ENCODE assay signal across 8 cellular contexts in the genomic region with DNA sequence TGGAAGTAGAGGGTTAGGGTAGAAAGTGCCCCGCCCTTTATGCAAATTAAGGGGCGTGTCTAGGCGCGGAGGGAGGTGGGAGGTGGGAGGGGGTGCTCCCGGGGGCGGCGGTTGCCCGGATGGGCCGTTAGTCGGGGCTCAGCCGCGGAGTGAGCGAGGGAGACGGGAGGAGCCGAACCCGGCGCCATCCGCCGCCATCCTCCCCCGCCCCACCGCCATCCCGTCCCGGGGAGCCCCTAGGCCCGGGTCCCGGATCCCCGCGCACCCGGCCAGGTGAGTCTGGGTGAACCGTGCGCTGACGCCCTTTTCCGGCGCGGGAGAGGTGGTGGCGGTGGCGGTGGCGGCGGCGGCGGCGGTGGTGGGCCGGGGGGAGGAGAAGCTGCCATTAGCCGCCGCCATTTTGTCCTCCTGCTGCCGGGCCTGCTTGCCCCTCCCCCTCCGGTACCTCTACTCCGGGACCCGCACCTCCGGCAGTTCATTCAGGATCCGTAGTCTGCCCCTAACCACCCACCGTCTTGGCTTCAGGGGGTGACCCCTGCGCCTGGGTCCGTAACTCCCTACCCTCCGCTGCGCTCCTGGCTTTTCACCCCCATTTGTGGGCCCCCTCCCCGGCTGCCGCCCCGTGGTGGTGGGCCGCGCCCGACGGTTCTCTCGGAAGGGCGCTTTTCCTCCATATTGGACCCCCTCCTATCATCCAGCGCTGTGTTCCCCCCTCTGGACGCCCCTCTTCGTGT. TPM values are rescaled to one million over a fixed set of nuclear protein-coding genes. Genes with fewer than 3 reads are reported as not detected.
DNase-seq lines count a peak whose midpoint lies in the region; ATAC-seq and TF ChIP-seq lines count a peak whose summit lies in the region.

A gene (plus strand): TSS at position 130 of the 734 bp plus-strand sequence. CDS start 2,075 bp downstream, outside the sequence.

- H3K9me3 Mint-ChIP-seq in Caco-2 (ENCODE audit: unreplicated experiment): no peaks in the 10 kb centered on the region
- H3K9me3 Mint-ChIP-seq in activated T-helper 1 cell treated with anti-CD3 and anti-CD28 coated beads, Interleukin-12 subunit alpha, Interleukin-12 subunit beta, Interleukin-2, Interleukin-4 antibody, amounts not matched to agents 30 ng/mL and 10 ng/mL and 1 ng/mL, durations not matched to agents 14 hours and 24 hours and 36 hours: no peaks in the 10 kb centered on the region
- H3K9me3 Mint-ChIP-seq in type B pancreatic cell: no peaks in the 10 kb centered on the region

- CTCF ChIA-PET in Caco-2 (lab: Charles Lee): interaction anchor here (0.6 to 1.0 kb wide), 3 partner anchors 35 to 507 kb away, joined by 3 to 4 read pairs (median 3); a partner anchor contains a TSS

- H3K9me3 ChIP-seq in Caco-2 (no peaks in the 10 kb centered on the region), NT2/D1 (ENCODE audit: insufficient read depth, low read length) (no peaks in the 10 kb centered on the region)

- ATAC-seq in GM19455 (IDR thresholded peaks at IDR 0.05; ENCODE audit: unreplicated experiment): peak; percentile 53
- peak; percentile 14 for ATAC-seq in HG03565 (IDR thresholded peaks at IDR 0.05; ENCODE audit: unreplicated experiment)

- TF ChIP-seq CTCF in Caco-2 (IDR thresholded peaks at IDR 0.05; ENCODE audit: insufficient read depth in 1 of 2, low read depth in 1 of 2, low read length in 1 of 2, severe bottlenecking in 1 of 2, unreplicated experiment in 1 of 2): no peak
- no peak for TF ChIP-seq CTCF in foreskin fibroblast (IDR thresholded peaks at IDR 0.05; ENCODE audit: low read depth, low read length)
- no peak for TF ChIP-seq CTCF in type B pancreatic cell (conservative IDR thresholded peaks at IDR 0.05)

- peak within 1 kb of the TSS; percentile 77 for H3K4me3 ChIP-seq in Caco-2 (ENCODE audit: low read depth, low read length)
- H3K4me3 ChIP-seq in NT2/D1 (ENCODE audit: insufficient read length, low read depth): peak within 1 kb of the TSS; percentile 89
- peak within 1 kb of the TSS; percentile 81 to 90 for H3K4me3 ChIP-seq in foreskin fibroblast (ENCODE audit: low read depth in 1 of 2, low read length in 2 of 2)

- H3K27me3 Mint-ChIP-seq in Caco-2 (ENCODE audit: insufficient read depth, unreplicated experiment): no peaks in the 10 kb centered on the region
- no peaks in the 10 kb centered on the region for H3K27me3 Mint-ChIP-seq in activated T-helper 1 cell treated with anti-CD3 and anti-CD28 coated beads, Interleukin-12 subunit alpha, Interleukin-12 subunit beta, Interleukin-2, Interleukin-4 antibody, amounts not matched to agents 30 ng/mL and 10 ng/mL and 1 ng/mL, durations not matched to agents 14 hours and 24 hours and 36 hours (ENCODE audit: insufficient read depth)
- H3K27me3 Mint-ChIP-seq in type B pancreatic cell: no peaks in the 10 kb centered on the region

- H3K4me1 ChIP-seq in Caco-2: peaks cover 13% of the 10 kb centered on the region
- H3K4me1 ChIP-seq in NT2/D1 (ENCODE audit: insufficient read depth, insufficient read length): peaks cover 6% of the 10 kb centered on the region

- H3K4me1 Mint-ChIP-seq in Caco-2 (ENCODE audit: low read depth, unreplicated experiment) (peaks cover 12% of the 10 kb centered on the region), type B pancreatic cell (ENCODE audit: unreplicated experiment) (peaks cover 30% of the 10 kb centered on the region)
- peaks cover 43% of the 10 kb centered on the region for H3K4me1 Mint-ChIP-seq in activated T-helper 1 cell treated with anti-CD3 and anti-CD28 coated beads, Interleukin-12 subunit alpha, Interleukin-12 subunit beta, Interleukin-2, Interleukin-4 antibody, amounts not matched to agents 30 ng/mL and 10 ng/mL and 1 ng/mL, durations not matched to agents 14 hours and 24 hours and 36 hours (ENCODE audit: low read depth)

- H3K4me3 Mint-ChIP-seq in Caco-2 (ENCODE audit: unreplicated experiment) (peak within 1 kb of the TSS; percentile 83), type B pancreatic cell (peak within 1 kb of the TSS; percentile 93)
- peak within 1 kb of the TSS; percentile 97 for H3K4me3 Mint-ChIP-seq in activated T-helper 1 cell treated with anti-CD3 and anti-CD28 coated beads, Interleukin-12 subunit alpha, Interleukin-12 subunit beta, Interleukin-2, Interleukin-4 antibody, amounts not matched to agents 30 ng/mL and 10 ng/mL and 1 ng/mL, durations not matched to agents 14 hours and 24 hours and 36 hours

- intact Hi-C loops in Caco-2 (cut with micrococcal nuclease; ENCODE audit: unreplicated experiment): loop anchor here (1.0 to 2.0 kb wide), 3 partner anchors 32 to 74 kb away; a partner anchor contains a TSS
- intact Hi-C loops in activated T-helper 1 cell treated with anti-CD3 and anti-CD28 coated beads, Interleukin-12 subunit alpha, Interleukin-12 subunit beta, Interleukin-2, Interleukin-4 antibody, amounts not matched to agents 30 ng/mL and 10 ng/mL and 1 ng/mL, durations not matched to agents 14 hours and 24 hours and 36 hours (cut with micrococcal nuclease): loop anchor here (1.0 to 2.0 kb wide), 18 partner anchors 22 to 1798 kb away; a partner anchor contains a TSS

- H3K27me3 ChIP-seq in Caco-2 (replicated peaks; ENCODE audit: control insufficient read depth, insufficient read depth, low read length) (no peaks in the 10 kb centered on the region), NT2/D1 (ENCODE audit: insufficient read depth, insufficient read length) (no peaks in the 10 kb centered on the region)

- H3K27ac Mint-ChIP-seq in Caco-2 (ENCODE audit: unreplicated experiment) (peak within 1 kb of the TSS; percentile 99), type B pancreatic cell (peak within 1 kb of the TSS; percentile 100)
- H3K27ac Mint-ChIP-seq in activated T-helper 1 cell treated with anti-CD3 and anti-CD28 coated beads, Interleukin-12 subunit alpha, Interleukin-12 subunit beta, Interleukin-2, Interleukin-4 antibody, amounts not matched to agents 30 ng/mL and 10 ng/mL and 1 ng/mL, durations not matched to agents 14 hours and 24 hours and 36 hours: peak within 1 kb of the TSS; percentile 98

- POLR2A ChIA-PET in Caco-2 (lab: Charles Lee): interaction anchor here (0.6 to 1.8 kb wide), 4 partner anchors 32 to 1117 kb away, joined by 3 to 13 read pairs (median 4); a partner anchor contains a TSS

- DNase-seq in Caco-2: peak; percentile 81 to 87
- DNase-seq in NT2/D1 (ENCODE audit: low read depth, low spot score): peak; percentile 33
- DNase-seq in activated T-helper 1 cell treated with anti-CD3 and anti-CD28 coated beads, Interleukin-12 subunit alpha, Interleukin-12 subunit beta, Interleukin-2, Interleukin-4 antibody, amounts not matched to agents 30 ng/mL and 10 ng/mL and 1 ng/mL, durations not matched to agents 14 hours and 24 hours and 36 hours (ENCODE audit: low spot score): peak; percentile 71
- peak in 1 of 2 donors; percentile 81 for DNase-seq in foreskin fibroblast
- DNase-seq in nucleus accumbens (lab: John Stamatoyannopoulos, UW): peak in 38 of 56 donors; percentile 44 to 99 (median 81)
- peak; percentile 95 for DNase-seq in type B pancreatic cell (ENCODE audit: extremely low spot score, unreplicated experiment)

- BruUV-seq in Caco-2 (replicated peaks; lab: Mats Ljungman, UMichigan): no TSS peak

- peaks cover 14% of the 10 kb centered on the region for H3K36me3 ChIP-seq in Caco-2 (ENCODE audit: control insufficient read depth, insufficient read depth, low read length)
- H3K36me3 ChIP-seq in NT2/D1 (ENCODE audit: insufficient read depth, insufficient read length, low read length): peaks cover 44% of the 10 kb centered on the region

- H3K9ac ChIP-seq in NT2/D1 (ENCODE audit: insufficient read length, low read depth): peak within 1 kb of the TSS; percentile 96

- H3K36me3 Mint-ChIP-seq in Caco-2 (ENCODE audit: insufficient read depth, unreplicated experiment) (peaks cover 56% of the 10 kb centered on the region), type B pancreatic cell (peaks cover 17% of the 10 kb centered on the region)
- H3K36me3 Mint-ChIP-seq in activated T-helper 1 cell treated with anti-CD3 and anti-CD28 coated beads, Interleukin-12 subunit alpha, Interleukin-12 subunit beta, Interleukin-2, Interleukin-4 antibody, amounts not matched to agents 30 ng/mL and 10 ng/mL and 1 ng/mL, durations not matched to agents 14 hours and 24 hours and 36 hours (ENCODE audit: low read depth): peaks cover 40% of the 10 kb centered on the region

RNA-seq across cellular contexts. Expression of the gene that starts here (rescaled TPM):
- 213 and 222 TPM in 2 replicates for total RNA-seq in Caco-2 (2022)
- total RNA-seq in activated T-helper 1 cell treated with anti-CD3 and anti-CD28 coated beads, Interleukin-12 subunit alpha, Interleukin-12 subunit beta, Interleukin-2, Interleukin-4 antibody, amounts not matched to agents 30 ng/mL and 10 ng/mL and 1 ng/mL, durations not matched to agents 14 hours and 24 hours and 36 hours: 281 and 283 TPM in 2 replicates
- total RNA-seq in type B pancreatic cell (ENCODE audit: low replicate concordance): 151 and 235 TPM in 2 replicates
